Comparison of ENCODE assay signal across 1 cellular context in genomic region chr10:45461034-45461433, GRCh38.
TF ChIP-seq lines count a peak whose summit lies in the region.

No MANE protein-coding gene starts in this region.

TF ChIP-seq in GM12878, 131 proteins besides CTCF, POLR2A, EP300 and RAD21 (continued from another document and continues in another):
- no peak for TF ChIP-seq CUX1 (IDR thresholded peaks at IDR 0.05; ENCODE audit: insufficient replicate concordance, low read depth, low read length)
- TF ChIP-seq CHD4 (IDR thresholded peaks at IDR 0.05): no peak
- TF ChIP-seq, protein P1, sequence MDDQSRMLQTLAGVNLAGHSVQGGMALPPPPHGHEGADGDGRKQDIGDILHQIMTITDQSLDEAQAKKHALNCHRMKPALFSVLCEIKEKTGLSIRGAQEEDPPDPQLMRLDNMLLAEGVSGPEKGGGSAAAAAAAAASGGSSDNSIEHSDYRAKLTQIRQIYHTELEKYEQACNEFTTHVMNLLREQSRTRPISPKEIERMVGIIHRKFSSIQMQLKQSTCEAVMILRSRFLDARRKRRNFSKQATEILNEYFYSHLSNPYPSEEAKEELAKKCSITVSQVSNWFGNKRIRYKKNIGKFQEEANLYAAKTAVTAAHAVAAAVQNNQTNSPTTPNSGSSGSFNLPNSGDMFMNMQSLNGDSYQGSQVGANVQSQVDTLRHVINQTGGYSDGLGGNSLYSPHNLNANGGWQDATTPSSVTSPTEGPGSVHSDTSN (IDR thresholded peaks at IDR 0.05; ENCODE audit: insufficient replicate concordance, low read depth, low read length): no peak
- no peak for TF ChIP-seq ZBTB33 (IDR thresholded peaks at IDR 0.05)
- TF ChIP-seq SMARCA5 (IDR thresholded peaks at IDR 0.05): no peak
- peak; percentile 70 for TF ChIP-seq JUNB (IDR thresholded peaks at IDR 0.05)
- TF ChIP-seq ELK1 (IDR thresholded peaks at IDR 0.05; ENCODE audit: low read depth, low read length): no peak
- peak; percentile 53 for TF ChIP-seq MYC (IDR thresholded peaks at IDR 0.05; ENCODE audit: insufficient read depth, insufficient read length, insufficient replicate concordance, low read length, severe bottlenecking)
- TF ChIP-seq RB1 (IDR thresholded peaks at IDR 0.05; ENCODE audit: borderline replicate concordance): no peak
- no peak for TF ChIP-seq PAX8 (IDR thresholded peaks at IDR 0.05)
- TF ChIP-seq ESRRA (IDR thresholded peaks at IDR 0.05; ENCODE audit: low read length): no peak; the same call in 1 of the 2 replicates
- TF ChIP-seq BCL11A (IDR thresholded peaks at IDR 0.05; ENCODE audit: low read depth, low read length): peak; percentile 88
- TF ChIP-seq ASH2L (IDR thresholded peaks at IDR 0.05; ENCODE audit: borderline replicate concordance, low read depth): no peak
- no peak for TF ChIP-seq SUZ12 (IDR thresholded peaks at IDR 0.05; ENCODE audit: unreplicated experiment)
- no peak for TF ChIP-seq USF1 (IDR thresholded peaks at IDR 0.05; ENCODE audit: borderline replicate concordance, extremely low read length, insufficient read depth, low read depth, low read length)
- 0 out of 2 replicates have a peak, but pooled peaks have one; percentile 19 for TF ChIP-seq MTA2 (IDR thresholded peaks at IDR 0.05; ENCODE audit: low read depth)
- TF ChIP-seq POU2F2 (IDR thresholded peaks at IDR 0.05; ENCODE audit: borderline replicate concordance, low read depth, low read length): peak; percentile 92
- no peak for TF ChIP-seq KAT2A (conservative IDR thresholded peaks at IDR 0.05; ENCODE audit: control insufficient read depth, low read depth, low read length)
- peak; percentile 83 for TF ChIP-seq CBFB (IDR thresholded peaks at IDR 0.05; ENCODE audit: low read depth)
- TF ChIP-seq, protein P2, sequence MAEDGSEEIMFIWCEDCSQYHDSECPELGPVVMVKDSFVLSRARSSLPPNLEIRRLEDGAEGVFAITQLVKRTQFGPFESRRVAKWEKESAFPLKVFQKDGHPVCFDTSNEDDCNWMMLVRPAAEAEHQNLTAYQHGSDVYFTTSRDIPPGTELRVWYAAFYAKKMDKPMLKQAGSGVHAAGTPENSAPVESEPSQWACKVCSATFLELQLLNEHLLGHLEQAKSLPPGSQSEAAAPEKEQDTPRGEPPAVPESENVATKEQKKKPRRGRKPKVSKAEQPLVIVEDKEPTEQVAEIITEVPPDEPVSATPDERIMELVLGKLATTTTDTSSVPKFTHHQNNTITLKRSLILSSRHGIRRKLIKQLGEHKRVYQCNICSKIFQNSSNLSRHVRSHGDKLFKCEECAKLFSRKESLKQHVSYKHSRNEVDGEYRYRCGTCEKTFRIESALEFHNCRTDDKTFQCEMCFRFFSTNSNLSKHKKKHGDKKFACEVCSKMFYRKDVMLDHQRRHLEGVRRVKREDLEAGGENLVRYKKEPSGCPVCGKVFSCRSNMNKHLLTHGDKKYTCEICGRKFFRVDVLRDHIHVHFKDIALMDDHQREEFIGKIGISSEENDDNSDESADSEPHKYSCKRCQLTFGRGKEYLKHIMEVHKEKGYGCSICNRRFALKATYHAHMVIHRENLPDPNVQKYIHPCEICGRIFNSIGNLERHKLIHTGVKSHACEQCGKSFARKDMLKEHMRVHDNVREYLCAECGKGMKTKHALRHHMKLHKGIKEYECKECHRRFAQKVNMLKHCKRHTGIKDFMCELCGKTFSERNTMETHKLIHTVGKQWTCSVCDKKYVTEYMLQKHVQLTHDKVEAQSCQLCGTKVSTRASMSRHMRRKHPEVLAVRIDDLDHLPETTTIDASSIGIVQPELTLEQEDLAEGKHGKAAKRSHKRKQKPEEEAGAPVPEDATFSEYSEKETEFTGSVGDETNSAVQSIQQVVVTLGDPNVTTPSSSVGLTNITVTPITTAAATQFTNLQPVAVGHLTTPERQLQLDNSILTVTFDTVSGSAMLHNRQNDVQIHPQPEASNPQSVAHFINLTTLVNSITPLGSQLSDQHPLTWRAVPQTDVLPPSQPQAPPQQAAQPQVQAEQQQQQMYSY (CRISPR knock-in tag; IDR thresholded peaks at IDR 0.05): no peak
- 0 out of 2 replicates have a peak, but pooled peaks have one; percentile 21 for TF ChIP-seq CHD2 (IDR thresholded peaks at IDR 0.05; ENCODE audit: borderline replicate concordance, low read depth, low read length)
- TF ChIP-seq SUPT20H (IDR thresholded peaks at IDR 0.05; ENCODE audit: borderline replicate concordance, control insufficient read depth, low read depth, low read length): no peak
- TF ChIP-seq SP1 (IDR thresholded peaks at IDR 0.05; ENCODE audit: low read depth, low read length): peak; percentile 74
- peak; percentile 74 for TF ChIP-seq ZBED1 (IDR thresholded peaks at IDR 0.05; ENCODE audit: borderline replicate concordance)
- no peak for TF ChIP-seq HDGF (IDR thresholded peaks at IDR 0.05)
- TF ChIP-seq YBX1 (IDR thresholded peaks at IDR 0.05): no peak
- no peak for TF ChIP-seq ATF3 (IDR thresholded peaks at IDR 0.05; ENCODE audit: borderline replicate concordance, extremely low read depth, low read depth, low read length)
- TF ChIP-seq, protein P3, sequence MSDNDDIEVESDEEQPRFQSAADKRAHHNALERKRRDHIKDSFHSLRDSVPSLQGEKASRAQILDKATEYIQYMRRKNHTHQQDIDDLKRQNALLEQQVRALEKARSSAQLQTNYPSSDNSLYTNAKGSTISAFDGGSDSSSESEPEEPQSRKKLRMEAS (IDR thresholded peaks at IDR 0.05; ENCODE audit: low read depth, low read length): no peak
- TF ChIP-seq E4F1 (IDR thresholded peaks at IDR 0.05; ENCODE audit: borderline replicate concordance, partially characterized antibody): no peak
- TF ChIP-seq IKZF2 (IDR thresholded peaks at IDR 0.05): peak; percentile 91 to 92
- TF ChIP-seq, protein P4, sequence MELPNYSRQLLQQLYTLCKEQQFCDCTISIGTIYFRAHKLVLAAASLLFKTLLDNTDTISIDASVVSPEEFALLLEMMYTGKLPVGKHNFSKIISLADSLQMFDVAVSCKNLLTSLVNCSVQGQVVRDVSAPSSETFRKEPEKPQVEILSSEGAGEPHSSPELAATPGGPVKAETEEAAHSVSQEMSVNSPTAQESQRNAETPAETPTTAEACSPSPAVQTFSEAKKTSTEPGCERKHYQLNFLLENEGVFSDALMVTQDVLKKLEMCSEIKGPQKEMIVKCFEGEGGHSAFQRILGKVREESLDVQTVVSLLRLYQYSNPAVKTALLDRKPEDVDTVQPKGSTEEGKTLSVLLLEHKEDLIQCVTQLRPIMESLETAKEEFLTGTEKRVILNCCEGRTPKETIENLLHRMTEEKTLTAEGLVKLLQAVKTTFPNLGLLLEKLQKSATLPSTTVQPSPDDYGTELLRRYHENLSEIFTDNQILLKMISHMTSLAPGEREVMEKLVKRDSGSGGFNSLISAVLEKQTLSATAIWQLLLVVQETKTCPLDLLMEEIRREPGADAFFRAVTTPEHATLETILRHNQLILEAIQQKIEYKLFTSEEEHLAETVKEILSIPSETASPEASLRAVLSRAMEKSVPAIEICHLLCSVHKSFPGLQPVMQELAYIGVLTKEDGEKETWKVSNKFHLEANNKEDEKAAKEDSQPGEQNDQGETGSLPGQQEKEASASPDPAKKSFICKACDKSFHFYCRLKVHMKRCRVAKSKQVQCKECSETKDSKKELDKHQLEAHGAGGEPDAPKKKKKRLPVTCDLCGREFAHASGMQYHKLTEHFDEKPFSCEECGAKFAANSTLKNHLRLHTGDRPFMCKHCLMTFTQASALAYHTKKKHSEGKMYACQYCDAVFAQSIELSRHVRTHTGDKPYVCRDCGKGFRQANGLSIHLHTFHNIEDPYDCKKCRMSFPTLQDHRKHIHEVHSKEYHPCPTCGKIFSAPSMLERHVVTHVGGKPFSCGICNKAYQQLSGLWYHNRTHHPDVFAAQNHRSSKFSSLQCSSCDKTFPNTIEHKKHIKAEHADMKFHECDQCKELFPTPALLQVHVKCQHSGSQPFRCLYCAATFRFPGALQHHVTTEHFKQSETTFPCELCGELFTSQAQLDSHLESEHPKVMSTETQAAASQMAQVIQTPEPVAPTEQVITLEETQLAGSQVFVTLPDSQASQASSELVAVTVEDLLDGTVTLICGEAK (IDR thresholded peaks at IDR 0.05; ENCODE audit: borderline replicate concordance): no peak
- TF ChIP-seq ZSCAN29 (IDR thresholded peaks at IDR 0.05): no peak
- no peak for TF ChIP-seq ZNF274 (IDR thresholded peaks at IDR 0.05; ENCODE audit: insufficient read depth, insufficient read length)
- peak; percentile 81; the same call in 1 of the 2 replicates for TF ChIP-seq SMAD5 (IDR thresholded peaks at IDR 0.05; ENCODE audit: low read depth)
- no peak for TF ChIP-seq NFYA (IDR thresholded peaks at IDR 0.05; ENCODE audit: borderline replicate concordance, low read depth, low read length)
- TF ChIP-seq EGR1 (IDR thresholded peaks at IDR 0.05; ENCODE audit: borderline replicate concordance in 1 of 2, low read depth in 2 of 2, low read length in 2 of 2): peak in 1 of 2 experiments; percentile 88; a peak in 2 of 3 replicates
- peak; percentile 86 for TF ChIP-seq IRF4 (IDR thresholded peaks at IDR 0.05; ENCODE audit: low read depth, low read length)
- peak; percentile 77 for TF ChIP-seq MEF2A (IDR thresholded peaks at IDR 0.05; ENCODE audit: insufficient read depth, low read depth, low read length)
